ENCODE assay signal across 2 cellular contexts in genomic region chr2:96933528-96933927, GRCh38.
TF ChIP-seq lines count a peak whose summit lies in the region.

No MANE protein-coding gene starts in this region.

TF ChIP-seq in GM23338, 12 proteins besides CTCF, POLR2A, EP300 and RAD21:
- no peak for TF ChIP-seq POLR2AphosphoS5 (IDR thresholded peaks at IDR 0.05; ENCODE audit: low read depth)

TF ChIP-seq in H1, 55 proteins besides CTCF, POLR2A, EP300 and RAD21:
- no peak for TF ChIP-seq SP2 (IDR thresholded peaks at IDR 0.05; ENCODE audit: low read length)
- TF ChIP-seq BACH1 (IDR thresholded peaks at IDR 0.05; ENCODE audit: low read length) = no peak
